In genomic region chr3:143978263-143978631, GRCh38 we compare ENCODE assay signal across 16 cellular contexts. TPM values are rescaled to one million over a fixed set of nuclear protein-coding genes. Genes with fewer than 3 reads are reported as not detected.
DNase-seq lines count a peak whose midpoint lies in the region; ATAC-seq, FAIRE-seq and TF ChIP-seq lines count a peak whose summit lies in the region.
"Had no signal": no experiment of that assay in that cellular context is flagged by ENCODE, and none has a peak within 500 bp of the region (broad histone marks: within the 10 kb centered on the region; RNA-seq: fewer than 3 reads in every experiment).

No MANE protein-coding gene starts in this region.

- peak overlapping the region in 3 of 4 donors; percentile 35 to 76 (median 69) for H3K4me3 Mint-ChIP-seq in IgD-negative memory B cell
- H3K4me3 Mint-ChIP-seq in dendritic cell treated with granulocyte-macrophage colony-stimulating factor and Interleukin-4, amounts not matched to agents 40 ng/mL and 50 ng/mL, for 4 days: peak overlapping the region; percentile 69
- H3K4me3 Mint-ChIP-seq: activated naive CD8-positive, alpha-beta T cell treated with anti-CD3 and anti-CD28 coated beads, Interleukin-2, amount 10 ng/mL, durations not matched to agents 7 days and 5 days had no signal

- H3K4me1 Mint-ChIP-seq in IgD-negative memory B cell: peaks cover 51 to 64% (median 56%) of the 10 kb centered on the region in 3 donors
- peaks cover 52% of the 10 kb centered on the region for H3K4me1 Mint-ChIP-seq in dendritic cell treated with granulocyte-macrophage colony-stimulating factor and Interleukin-4, amounts not matched to agents 40 ng/mL and 50 ng/mL, for 4 days (ENCODE audit: low read depth)

- H3K27ac Mint-ChIP-seq in IgD-negative memory B cell: peak overlapping the region in 1 of 3 donors; percentile 42
- H3K27ac Mint-ChIP-seq in dendritic cell treated with granulocyte-macrophage colony-stimulating factor and Interleukin-4, amounts not matched to agents 40 ng/mL and 50 ng/mL, for 4 days: peak overlapping the region; percentile 86
- H3K27ac Mint-ChIP-seq: activated naive CD8-positive, alpha-beta T cell treated with anti-CD3 and anti-CD28 coated beads, Interleukin-2, amount 10 ng/mL, durations not matched to agents 7 days and 5 days had no signal

- peak; percentile 5 for FAIRE-seq in pancreas (lab: Jason Lieb, UNC)
- FAIRE-seq: H1 had no signal

- no peak for TF ChIP-seq CTCF in DND-41 (IDR thresholded peaks at IDR 0.05; ENCODE audit: borderline replicate concordance, extremely low read depth, low read length, poor library complexity, severe bottlenecking)
- no peak for TF ChIP-seq CTCF in pancreas (IDR thresholded peaks at IDR 0.05)

- ATAC-seq in DND-41 (ENCODE audit: insufficient read depth, low read depth): no peak
- no peak for ATAC-seq in pancreas
- no peak for ATAC-seq in HG02981 (IDR thresholded peaks at IDR 0.05; ENCODE audit: unreplicated experiment)
- no peak for ATAC-seq in HG02973 (IDR thresholded peaks at IDR 0.05; ENCODE audit: unreplicated experiment)

- DNase-seq in DND-41 (no peak), pancreas (no peak)
- no peak for DNase-seq in stimulated activated naive CD4-positive, alpha-beta T cell treated with Interleukin-2 at 50 U/mL for 16 hours (lab: John Stamatoyannopoulos, UW)
- DNase-seq in stimulated activated CD4-positive, alpha-beta T cell treated with anti-CD3 and anti-CD28 coated beads, Interleukin-12 subunit alpha, Interleukin-12 subunit beta, amount 100 ng/mL, for 4 hours: no peak
- DNase-seq: activated naive CD8-positive, alpha-beta T cell treated with anti-CD3 and anti-CD28 coated beads, Interleukin-2, amount 10 ng/mL, durations not matched to agents 7 days and 5 days; CD4-positive, CD25-positive, alpha-beta regulatory T cell; colonic mucosa; GDM1; NCI-H524; Right ventricle myocardium superior; stimulated activated CD4-positive, alpha-beta T cell treated with anti-CD3 and anti-CD28 coated beads, Interleukin-4, amount 100 ng/mL, for 1 hour had no signal

- no peaks in the 10 kb centered on the region for H3K27me3 ChIP-seq in DND-41 (ENCODE audit: insufficient read depth, low read length, poor library complexity)
- no peaks in the 10 kb centered on the region for H3K27me3 ChIP-seq in pancreas
- H3K27me3 ChIP-seq: colonic mucosa had no signal

- peaks cover 8% of the 10 kb centered on the region for H3K36me3 Mint-ChIP-seq in IgD-negative memory B cell
- H3K36me3 Mint-ChIP-seq in dendritic cell treated with granulocyte-macrophage colony-stimulating factor and Interleukin-4, amounts not matched to agents 40 ng/mL and 50 ng/mL, for 4 days (ENCODE audit: low read depth): peaks cover 16% of the 10 kb centered on the region

- H4K20me1 ChIP-seq in DND-41 (ENCODE audit: insufficient read depth, low read length): peaks cover 22% of the 10 kb centered on the region; the same call in 1 of the 2 replicates

- H3K4me3 ChIP-seq in DND-41 (ENCODE audit: low read depth in 1 of 2, low read length in 2 of 2) (no peak overlapping the region), pancreas (no peak overlapping the region)
- H3K4me3 ChIP-seq: colonic mucosa had no signal

- intact Hi-C loops in dendritic cell treated with granulocyte-macrophage colony-stimulating factor and Interleukin-4, amounts not matched to agents 40 ng/mL and 50 ng/mL, for 4 days (cut with micrococcal nuclease): loop anchor here (10.0 kb wide), 2 partner anchors 277 to 863 kb away; partner anchors contain the start of gene CHST2
- intact Hi-C loops in pancreas (cut with DNase I): no loop called here

- 85 to 86% methylated on average over 1 of the region's 1 CpG for WGBS in pancreas, 2 donors

- H3K9me3 ChIP-seq in DND-41 (ENCODE audit: insufficient read depth, low read length, severe bottlenecking): no peaks in the 10 kb centered on the region
- H3K9me3 ChIP-seq in pancreas: no peaks in the 10 kb centered on the region
- H3K9me3 ChIP-seq: colonic mucosa had no signal

- peak overlapping the region; percentile 4; the same call in 1 of the 2 replicates for H3K4me2 ChIP-seq in DND-41 (ENCODE audit: insufficient read depth, low read length)

- H3K9ac ChIP-seq in DND-41 (ENCODE audit: low read depth, low read length): no peak overlapping the region

- H3K36me3 ChIP-seq in DND-41 (ENCODE audit: insufficient read depth, low read length) (no peaks in the 10 kb centered on the region; the same call in 1 of the 2 replicates), pancreas (no peaks in the 10 kb centered on the region)
- H3K36me3 ChIP-seq: colonic mucosa had no signal

- no peaks in the 10 kb centered on the region for H3K27me3 Mint-ChIP-seq in IgD-negative memory B cell
- H3K27me3 Mint-ChIP-seq in dendritic cell treated with granulocyte-macrophage colony-stimulating factor and Interleukin-4, amounts not matched to agents 40 ng/mL and 50 ng/mL, for 4 days: no peaks in the 10 kb centered on the region
- H3K27me3 Mint-ChIP-seq: activated naive CD8-positive, alpha-beta T cell treated with anti-CD3 and anti-CD28 coated beads, Interleukin-2, amount 10 ng/mL, durations not matched to agents 7 days and 5 days; CD4-positive, CD25-positive, alpha-beta regulatory T cell had no signal

- H3K27ac ChIP-seq in DND-41 (ENCODE audit: low read length): no peak overlapping the region
- H3K27ac ChIP-seq in pancreas: no peak overlapping the region
- H3K27ac ChIP-seq: colonic mucosa had no signal

- H2AFZ ChIP-seq in DND-41 (ENCODE audit: low read depth, low read length): no peak overlapping the region

- H3K9me3 Mint-ChIP-seq in IgD-negative memory B cell: peaks cover 0 to 2% (median 0%) of the 10 kb centered on the region in 3 donors
- peaks cover 6% of the 10 kb centered on the region for H3K9me3 Mint-ChIP-seq in dendritic cell treated with granulocyte-macrophage colony-stimulating factor and Interleukin-4, amounts not matched to agents 40 ng/mL and 50 ng/mL, for 4 days

- peaks cover 90% of the 10 kb centered on the region for H3K79me2 ChIP-seq in DND-41 (ENCODE audit: insufficient read depth, low read length)

- H3K4me1 ChIP-seq in DND-41 (ENCODE audit: insufficient read depth, low read length) (peaks cover 39% of the 10 kb centered on the region), pancreas (peaks cover 0 to 34% (median 29%) of the 10 kb centered on the region in 3 donors)
- H3K4me1 ChIP-seq: colonic mucosa had no signal

RNA-seq across cellular contexts. Expression of gene DIPK2A, which starts 6.6 kb away (rescaled TPM):
- polyA plus RNA-seq in IgD-negative memory B cell (22.2 TPM), pancreas (1 to 10 TPM; 1.6 to 3.5 TPM)
- 10 to 100 TPM in 1 of 6 donors, 1 to 10 TPM in 5; 3.9 to 11.2 (median 5.0) TPM for total RNA-seq in pancreas
